8 cellular contexts compared by ENCODE assay signal in genomic region chr16:67260426-67261063, GRCh38. TPM values are rescaled to one million over a fixed set of nuclear protein-coding genes. Genes with fewer than 3 reads are reported as not detected.
DNase-seq lines count a peak whose midpoint lies in the region; ATAC-seq and TF ChIP-seq lines count a peak whose summit lies in the region.

No MANE protein-coding gene starts in this region.

- no peak for TF ChIP-seq EP300 in upper lobe of left lung (IDR thresholded peaks at IDR 0.05)

- H3K27ac ChIP-seq in upper lobe of left lung: no peak overlapping the region

- H3K4me1 Mint-ChIP-seq in activated naive CD4-positive, alpha-beta T cell treated with anti-CD3 and anti-CD28 coated beads, Interleukin-2, amount 50 U/mL, for 24 hours: no peaks in the 10 kb centered on the region

- H3K4me3 Mint-ChIP-seq in activated naive CD4-positive, alpha-beta T cell treated with anti-CD3 and anti-CD28 coated beads, Interleukin-2, amount 50 U/mL, for 24 hours: no peak overlapping the region

- no peaks in the 10 kb centered on the region for H3K4me1 ChIP-seq in upper lobe of left lung

- TF ChIP-seq CTCF in GM12875 (IDR thresholded peaks at IDR 0.05; ENCODE audit: borderline replicate concordance, insufficient read depth, low read depth, low read length): peak; percentile 70
- peak in 5 of 6 experiments; percentile 21 to 53 (median 25) for TF ChIP-seq CTCF in upper lobe of left lung (IDR thresholded peaks at IDR 0.05)

- H3K36me3 Mint-ChIP-seq in activated naive CD4-positive, alpha-beta T cell treated with anti-CD3 and anti-CD28 coated beads, Interleukin-2, amount 50 U/mL, for 24 hours: no peaks in the 10 kb centered on the region

- no peaks in the 10 kb centered on the region for H3K27me3 ChIP-seq in upper lobe of left lung

- H3K9me3 Mint-ChIP-seq in activated naive CD4-positive, alpha-beta T cell treated with anti-CD3 and anti-CD28 coated beads, Interleukin-2, amount 50 U/mL, for 24 hours: no peaks in the 10 kb centered on the region

- H3K27me3 Mint-ChIP-seq in activated naive CD4-positive, alpha-beta T cell treated with anti-CD3 and anti-CD28 coated beads, Interleukin-2, amount 50 U/mL, for 24 hours: peaks cover 7% of the 10 kb centered on the region

- peak overlapping the region; percentile 43 for H3K27ac Mint-ChIP-seq in activated naive CD4-positive, alpha-beta T cell treated with anti-CD3 and anti-CD28 coated beads, Interleukin-2, amount 50 U/mL, for 24 hours

- DNase-seq in Ammon's horn (ENCODE audit: low spot score) (peak; percentile 42), NCI-H2196 (lab: John Stamatoyannopoulos, UW; ENCODE audit: unreplicated experiment) (peak; percentile 39), iPS-NIHi7 (ENCODE audit: extremely low spot score) (peak; percentile 58), upper lobe of left lung (peak in 1 of 2 donors; percentile 56), hippocampal formation (lab: John Stamatoyannopoulos, UW) (no peak)

- 65 to 80% methylated on average over 4 of the region's 4 CpGs for WGBS in upper lobe of left lung, 2 donors

- ATAC-seq in upper lobe of left lung (ENCODE audit: low FRiP score in 2 of 2): peak in 1 of 2 donors; percentile 45
- ATAC-seq in GM18873 (IDR thresholded peaks at IDR 0.05; ENCODE audit: low FRiP score, unreplicated experiment): no peak

- no peaks in the 10 kb centered on the region for H3K9me3 ChIP-seq in upper lobe of left lung

- H3K36me3 ChIP-seq in upper lobe of left lung: no peaks in the 10 kb centered on the region

- no peak for TF ChIP-seq POLR2A in upper lobe of left lung (IDR thresholded peaks at IDR 0.05)

- H3K4me3 ChIP-seq in GM12875 (ENCODE audit: low read depth, low read length) (no peak overlapping the region), upper lobe of left lung (no peak overlapping the region)

RNA-seq across cellular contexts. Expression of gene SLC9A5, which starts 11.8 kb away (rescaled TPM):
- total RNA-seq in upper lobe of left lung: 10 to 100 TPM in 1 of 6 donors, 1 to 10 TPM in 4, under 1 TPM in 1; 0.76 to 28.3 (median 4.1) TPM

RNA-seq across cellular contexts. Expression of gene FHOD1, which starts 13.3 kb away (rescaled TPM):
- 100 to 1,000 TPM in 2 of 6 donors, 10 to 100 TPM in 4; 26.0 to 310 (median 91.0) TPM for total RNA-seq in upper lobe of left lung

RNA-seq across cellular contexts. Expression of gene PLEKHG4, which starts 18.8 kb away (rescaled TPM):
- 10 to 100 TPM; 13.4 to 39.8 (median 16.5) TPM for total RNA-seq in upper lobe of left lung

RNA-seq across cellular contexts. Expression of gene TMEM208, which starts 33.6 kb away (rescaled TPM):
- 10 to 100 TPM; 21.1 to 50.6 (median 48.5) TPM for total RNA-seq in upper lobe of left lung

Comparison
In these comparisons a context has a peak if more than half of its experiments do, and no peak if none do; other contexts are left out.
1. DNase-seq: peak in Ammon's horn (single experiment), NCI-H2196 (single experiment) and iPS-NIHi7 (single experiment); none in hippocampal formation (0 of 2).